8 cellular contexts compared by ENCODE assay signal in the genomic region with DNA sequence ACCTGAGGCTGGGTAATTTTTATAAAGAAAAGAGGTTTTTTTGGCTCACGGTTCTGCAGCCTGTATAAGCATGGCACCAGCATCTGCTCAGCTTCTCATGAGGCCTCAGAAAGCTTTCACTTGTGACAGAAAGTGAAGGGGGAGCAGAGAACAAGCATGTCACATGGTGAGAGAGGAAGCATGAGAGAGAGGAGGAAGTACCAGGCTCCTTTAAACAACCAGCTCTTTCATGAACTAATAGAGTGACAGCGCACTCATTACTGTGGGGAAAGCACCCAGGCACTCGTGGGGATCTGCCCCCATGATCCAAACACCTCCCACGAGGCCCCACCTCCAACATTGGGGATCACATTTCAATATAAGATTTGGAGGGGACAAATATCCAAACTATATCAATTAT.
DNase-seq lines count a peak whose midpoint lies in the region; ATAC-seq and TF ChIP-seq lines count a peak whose summit lies in the region.

No MANE protein-coding gene starts in this region.

- H4K20me1 ChIP-seq in hepatocyte (ENCODE audit: insufficient read depth, poor library complexity, severe bottlenecking), result peaks cover 3% of the 10 kb centered on the region

- TF ChIP-seq CTCF in GM10266 (IDR thresholded peaks at IDR 0.05; ENCODE audit: control insufficient read depth, insufficient read depth, low read depth, missing control alignments), result no peak
- no peak for TF ChIP-seq CTCF in hepatocyte (IDR thresholded peaks at IDR 0.05; ENCODE audit: poor library complexity)
- no peak for TF ChIP-seq CTCF in type B pancreatic cell (conservative IDR thresholded peaks at IDR 0.05)

- peaks cover 76% of the 10 kb centered on the region for H3K79me2 ChIP-seq in hepatocyte

- no peak overlapping the region for H3K4me2 ChIP-seq in hepatocyte

- no peaks in the 10 kb centered on the region for H3K9me2 ChIP-seq in hepatocyte (replicated peaks; ENCODE audit: insufficient read depth)

- no peak overlapping the region for H3K4me3 ChIP-seq in hepatocyte

- no peaks in the 10 kb centered on the region for H3K27me3 Mint-ChIP-seq in type B pancreatic cell

- peak; percentile 96 for ATAC-seq in GM21786 (IDR thresholded peaks at IDR 0.05; ENCODE audit: unreplicated experiment)

- no peak overlapping the region for H3K27ac ChIP-seq in hepatocyte

- no peak overlapping the region for H2AFZ ChIP-seq in hepatocyte

- H3K4me1 Mint-ChIP-seq in type B pancreatic cell (ENCODE audit: unreplicated experiment), result peaks cover 4% of the 10 kb centered on the region

- H3K36me3 Mint-ChIP-seq in type B pancreatic cell, result no peaks in the 10 kb centered on the region

- H3K4me3 Mint-ChIP-seq in type B pancreatic cell, result no peak overlapping the region

- no peak overlapping the region for H3K27ac Mint-ChIP-seq in type B pancreatic cell

- peak; percentile 17 for DNase-seq in GM10266 (ENCODE audit: extremely low spot score)
- DNase-seq in RPMI7951 (ENCODE audit: low read depth), result peak; percentile 24
- DNase-seq in hepatocyte (ENCODE audit: low spot score), result peak; percentile 16
- DNase-seq in ACHN, result no peak
- DNase-seq in iPS-NIHi11 (ENCODE audit: low spot score), result no peak
- no peak for DNase-seq in DMS153 treated with DMSO at 0.1 percent for 48 hours (lab: John Stamatoyannopoulos, UW; ENCODE audit: unreplicated experiment)
- no peak for DNase-seq in type B pancreatic cell (ENCODE audit: extremely low spot score, unreplicated experiment)

- whole genome bisulfite sequencing in hepatocyte (ENCODE audit: low lambda C conversion rate, missing lambda C conversion rate), result 71% methylated on average over 4 of the region's 4 CpGs

- H3K9me3 Mint-ChIP-seq in type B pancreatic cell, result no peaks in the 10 kb centered on the region

- in situ Hi-C loops in ACHN (cut with HindIII; ENCODE audit: low pct_ligation_motif_present, low pct_unique_long_range_greater_than_20kb, low sequenced_read_pairs), result no loop called here

- H3K9me3 ChIP-seq in hepatocyte (ENCODE audit: low read depth), result no peaks in the 10 kb centered on the region

- H3K36me3 ChIP-seq in hepatocyte (replicated peaks; ENCODE audit: insufficient read depth, low read depth), result no peaks in the 10 kb centered on the region

- H3K27me3 ChIP-seq in hepatocyte, result no peaks in the 10 kb centered on the region

- H3K4me1 ChIP-seq in hepatocyte (ENCODE audit: insufficient read depth), result no peaks in the 10 kb centered on the region

Comparison
In these comparisons a context has a peak if more than half of its experiments do, and no peak if none do; other contexts are left out.
1. DNase-seq: peak in GM10266 (single experiment), RPMI7951 (single experiment) and hepatocyte (single experiment); none in ACHN (single experiment), iPS-NIHi11 (single experiment), DMS153 treated with DMSO at 0.1 percent for 48 hours (single experiment) and type B pancreatic cell (single experiment).